ENCODE assay signal across 1 cellular context in the genomic region with DNA sequence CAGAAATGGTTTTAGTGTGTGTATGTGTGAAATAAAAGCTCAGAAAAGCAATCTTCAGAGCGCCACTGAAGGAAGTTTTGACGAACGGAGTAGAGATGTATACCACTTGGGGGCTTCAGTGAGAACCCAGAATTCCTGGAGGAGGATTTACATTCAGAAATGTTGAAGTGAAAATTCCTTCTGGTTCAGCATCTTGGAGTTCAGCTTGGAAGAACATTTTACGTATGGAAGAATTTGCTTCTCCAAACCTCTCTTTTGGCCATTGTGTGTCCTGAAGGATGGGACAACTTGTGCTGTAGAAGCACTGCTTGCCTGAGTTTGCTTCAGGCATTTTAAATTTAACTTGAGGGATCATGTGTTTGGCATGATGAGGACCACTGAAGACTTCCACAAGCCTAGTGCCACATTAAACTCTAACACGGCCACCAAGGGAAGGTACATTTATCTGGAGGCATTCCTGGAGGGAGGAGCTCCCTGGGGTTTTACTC.
A peak's percentile ranks its signal among the peaks of the same experiment; 100 is the strongest.
TF ChIP-seq lines count a peak whose summit lies in the region.

No MANE protein-coding gene starts in this region.

TF ChIP-seq in H1, 55 proteins besides CTCF, POLR2A, EP300 and RAD21:
- TF ChIP-seq POU5F1 (IDR thresholded peaks at IDR 0.05; ENCODE audit: low read depth, low read length) = no peak
- TF ChIP-seq TEAD4 (IDR thresholded peaks at IDR 0.05; ENCODE audit: low read depth, low read length) = peak; percentile 29; the same call in 1 of the 2 replicates
TF ChIP-seq in H1: peak in this region for 1.
